Comparison of ENCODE assay signal across 7 cellular contexts in genomic region chr19:1214299-1214861, GRCh38. TPM values are rescaled to one million over a fixed set of nuclear protein-coding genes. Genes with fewer than 3 reads are reported as not detected.
DNase-seq lines count a peak whose midpoint lies in the region; ATAC-seq and TF ChIP-seq lines count a peak whose summit lies in the region.
"Had no signal": no experiment of that assay in that cellular context is flagged by ENCODE, and none has a peak within 500 bp of the region (broad histone marks: within the 10 kb centered on the region; RNA-seq: fewer than 3 reads in every experiment).

No MANE protein-coding gene starts in this region.

- peaks cover 7% of the 10 kb centered on the region for H3K36me3 Mint-ChIP-seq in activated CD8-positive, alpha-beta memory T cell treated with anti-CD3 and anti-CD28 coated beads, Interleukin-2, amount 10 ng/mL, durations not matched to agents 7 days and 5 days

- no peaks in the 10 kb centered on the region for H3K9me2 ChIP-seq in hepatocyte (replicated peaks; ENCODE audit: insufficient read depth)

- H3K4me3 ChIP-seq in hepatocyte (no peak overlapping the region), tibial artery (peak overlapping the region; percentile 10 to 25)

- peaks cover 99% of the 10 kb centered on the region for H3K79me2 ChIP-seq in hepatocyte

- no peak overlapping the region for H2AFZ ChIP-seq in hepatocyte

- H3K9me3 ChIP-seq in hepatocyte (ENCODE audit: low read depth) (no peaks in the 10 kb centered on the region), tibial artery (no peaks in the 10 kb centered on the region)

- no peak overlapping the region for H3K4me2 ChIP-seq in hepatocyte

- TF ChIP-seq CTCF in hepatocyte (IDR thresholded peaks at IDR 0.05; ENCODE audit: poor library complexity) (no peak), tibial artery (IDR thresholded peaks at IDR 0.05) (no peak)

- H3K4me1 Mint-ChIP-seq in activated CD8-positive, alpha-beta memory T cell treated with anti-CD3 and anti-CD28 coated beads, Interleukin-2, amount 10 ng/mL, durations not matched to agents 7 days and 5 days = peaks cover 27% of the 10 kb centered on the region

- peak overlapping the region; percentile 54 for H3K4me3 Mint-ChIP-seq in activated CD8-positive, alpha-beta memory T cell treated with anti-CD3 and anti-CD28 coated beads, Interleukin-2, amount 10 ng/mL, durations not matched to agents 7 days and 5 days

- H3K27me3 Mint-ChIP-seq in activated CD8-positive, alpha-beta memory T cell treated with anti-CD3 and anti-CD28 coated beads, Interleukin-2, amount 10 ng/mL, durations not matched to agents 7 days and 5 days = no peaks in the 10 kb centered on the region

- H3K27ac ChIP-seq in hepatocyte = peak overlapping the region; percentile 89
- peak overlapping the region; percentile 91 to 94 for H3K27ac ChIP-seq in tibial artery

- CTCF ChIA-PET in activated CD8-positive, alpha-beta memory T cell treated with anti-CD3 and anti-CD28 coated beads, Interleukin-2, amount 10 ng/mL, durations not matched to agents 7 days and 5 days (lab: Charles Lee) = interaction anchor here (0.9 to 1.2 kb wide), 4 partner anchors 8 to 30 kb away, joined by 3 to 5 read pairs (median 3); no protein-coding TSS in a partner anchor

- no peaks in the 10 kb centered on the region for H3K9me3 Mint-ChIP-seq in activated CD8-positive, alpha-beta memory T cell treated with anti-CD3 and anti-CD28 coated beads, Interleukin-2, amount 10 ng/mL, durations not matched to agents 7 days and 5 days (ENCODE audit: low read depth)

- H3K36me3 ChIP-seq in hepatocyte (replicated peaks; ENCODE audit: insufficient read depth, low read depth) = no peaks in the 10 kb centered on the region
- H3K36me3 ChIP-seq in tibial artery = peaks cover 0 to 7% (median 0%) of the 10 kb centered on the region in 3 donors

- no peaks in the 10 kb centered on the region for H3K27me3 ChIP-seq in hepatocyte
- H3K27me3 ChIP-seq in tibial artery = no peaks in the 10 kb centered on the region

- H3K4me1 ChIP-seq in hepatocyte (ENCODE audit: insufficient read depth) = peaks cover 14% of the 10 kb centered on the region
- H3K4me1 ChIP-seq in tibial artery = peaks cover 9 to 91% (median 82%) of the 10 kb centered on the region in 4 donors

- intact Hi-C loops in tibial artery (cut with DNase I; ENCODE audit: low total_unique reads) = no loop called here

- no peak for ATAC-seq in activated CD8-positive, alpha-beta memory T cell treated with anti-CD3 and anti-CD28 coated beads, Interleukin-2, amount 10 ng/mL, durations not matched to agents 7 days and 5 days

- no peak for DNase-seq in activated CD8-positive, alpha-beta memory T cell treated with anti-CD3 and anti-CD28 coated beads, Interleukin-2, amount 10 ng/mL, durations not matched to agents 7 days and 5 days
- no peak for DNase-seq in activated CD8-positive, alpha-beta memory T cell treated with anti-CD3 and anti-CD28 coated beads, Interleukin-2, amount 50 U/mL, for 48 hours
- DNase-seq in hepatocyte (ENCODE audit: low spot score) (no peak), tibial artery (no peak), NOMO-1 (lab: John Stamatoyannopoulos, UW; ENCODE audit: unreplicated experiment in 2 of 2) (no peak), NCI-H1417 (lab: John Stamatoyannopoulos, UW) (no peak)
- DNase-seq: NCI-H187 treated with DMSO at 0.1 percent for 48 hours had no signal

- H4K20me1 ChIP-seq in hepatocyte (ENCODE audit: insufficient read depth, poor library complexity, severe bottlenecking) = peaks cover 65% of the 10 kb centered on the region

- WGBS in hepatocyte (ENCODE audit: low lambda C conversion rate, missing lambda C conversion rate) = 91% methylated on average over 19 of the region's 21 CpGs

- peak overlapping the region; percentile 86 for H3K27ac Mint-ChIP-seq in activated CD8-positive, alpha-beta memory T cell treated with anti-CD3 and anti-CD28 coated beads, Interleukin-2, amount 10 ng/mL, durations not matched to agents 7 days and 5 days

RNA-seq across cellular contexts. Expression of gene STK11, which starts 8.8 kb away (rescaled TPM):
- total RNA-seq in activated CD8-positive, alpha-beta memory T cell treated with anti-CD3 and anti-CD28 coated beads, Interleukin-2, amount 10 ng/mL, durations not matched to agents 7 days and 5 days = 10 to 100 TPM; 76.7 to 80.5 TPM
- 48.9 and 53.3 TPM in 2 replicates for total RNA-seq in hepatocyte
- 73.8 and 76.6 TPM in 2 replicates for polyA plus RNA-seq in hepatocyte

RNA-seq across cellular contexts. Expression of gene CBARP, which starts 23.4 kb away (rescaled TPM):
- total RNA-seq in activated CD8-positive, alpha-beta memory T cell treated with anti-CD3 and anti-CD28 coated beads, Interleukin-2, amount 10 ng/mL, durations not matched to agents 7 days and 5 days = under 1 TPM; 0.29 to 0.52 TPM
- 1.1 and 4.2 TPM in 2 replicates for total RNA-seq in hepatocyte
- polyA plus RNA-seq in hepatocyte = 7.1 and 10.7 TPM in 2 replicates

RNA-seq across cellular contexts. Expression of gene ATP5F1D, which starts 27.2 kb away (rescaled TPM):
- total RNA-seq in activated CD8-positive, alpha-beta memory T cell treated with anti-CD3 and anti-CD28 coated beads, Interleukin-2, amount 10 ng/mL, durations not matched to agents 7 days and 5 days = 100 to 1,000 TPM; 190 to 221 TPM
- total RNA-seq in hepatocyte = 54.0 and 64.1 TPM in 2 replicates
- 291 and 297 TPM in 2 replicates for polyA plus RNA-seq in hepatocyte

RNA-seq across cellular contexts. Expression of gene MIDN, which starts 34.0 kb away (rescaled TPM):
- total RNA-seq in activated CD8-positive, alpha-beta memory T cell treated with anti-CD3 and anti-CD28 coated beads, Interleukin-2, amount 10 ng/mL, durations not matched to agents 7 days and 5 days = 10 to 100 TPM; 73.3 to 88.6 TPM
- 28.7 and 30.1 TPM in 2 replicates for total RNA-seq in hepatocyte
- polyA plus RNA-seq in hepatocyte = 94.6 and 98.4 TPM in 2 replicates

RNA-seq across cellular contexts. Expression of gene SBNO2, which starts 40.3 kb away (rescaled TPM):
- total RNA-seq in activated CD8-positive, alpha-beta memory T cell treated with anti-CD3 and anti-CD28 coated beads, Interleukin-2, amount 10 ng/mL, durations not matched to agents 7 days and 5 days = 10 to 100 TPM; 50.6 to 74.7 TPM
- 15.2 and 15.6 TPM in 2 replicates for total RNA-seq in hepatocyte
- 12.7 and 16.2 TPM in 2 replicates for polyA plus RNA-seq in hepatocyte
